9 cellular contexts compared by ENCODE assay signal in the genomic region with DNA sequence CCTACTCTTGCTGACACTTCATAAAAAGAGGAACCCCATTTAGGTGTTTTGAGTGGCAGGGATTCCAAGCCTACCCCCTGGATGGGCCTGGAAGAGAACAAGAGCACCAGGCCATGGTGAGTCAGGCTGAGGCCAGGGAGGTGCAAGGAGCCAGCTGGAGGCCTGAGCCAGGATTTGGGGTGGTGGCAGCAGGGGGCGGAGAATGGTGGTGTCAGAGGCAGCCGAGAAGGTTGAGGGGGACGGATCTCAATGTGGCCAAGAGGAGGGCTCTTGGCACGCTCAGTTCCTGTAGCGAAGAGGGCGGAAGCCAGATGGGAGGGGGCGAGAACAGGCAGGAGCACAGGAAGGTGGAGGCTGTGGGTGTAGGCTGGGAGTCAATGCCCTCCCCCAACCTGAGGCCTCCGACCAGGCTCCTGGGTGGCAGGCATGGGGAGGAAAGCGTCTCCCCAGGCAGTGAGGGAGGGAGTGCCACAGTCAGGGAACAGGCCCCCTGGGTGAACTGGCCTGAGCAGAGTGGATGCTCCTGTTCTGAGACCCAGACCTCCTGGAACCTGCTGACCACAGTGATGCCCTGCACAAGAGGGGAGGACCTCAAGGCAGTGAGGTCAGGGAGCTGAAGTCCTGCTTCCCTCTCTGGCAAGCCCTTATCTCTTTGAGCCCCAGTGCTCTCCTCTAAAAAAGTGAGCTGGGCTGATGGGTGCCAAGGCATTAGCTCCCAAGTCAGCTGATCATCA. TPM values are rescaled to one million over a fixed set of nuclear protein-coding genes. Genes with fewer than 3 reads are reported as not detected.
A peak's percentile ranks its signal among the peaks of the same experiment; 100 is the strongest.
DNase-seq lines count a peak whose midpoint lies in the region; ATAC-seq, FAIRE-seq and TF ChIP-seq lines count a peak whose summit lies in the region.
"Had no signal": no experiment of that assay in that cellular context is flagged by ENCODE, and none has a peak within 500 bp of the region (broad histone marks: within the 10 kb centered on the region; RNA-seq: fewer than 3 reads in every experiment).

No MANE protein-coding gene starts in this region.

- H3K9ac ChIP-seq in HepG2 (ENCODE audit: insufficient read depth, low read depth, low read length): no peak overlapping the region

- H3K4me1 ChIP-seq in HepG2 (ENCODE audit: insufficient read depth, low read length): peaks cover 32% of the 10 kb centered on the region

- H3K27me3 Mint-ChIP-seq in T-helper 2 cell treated with Interferon-gamma antibody and Interleukin-4, amounts not matched to agents 5 μg/mL and 100 μg/mL, for 36 hours (ENCODE audit: low read depth): peaks cover 33% of the 10 kb centered on the region

- no peak for TF ChIP-seq EP300 in HepG2 (IDR thresholded peaks at IDR 0.05; ENCODE audit: low read depth in 2 of 2, low read length in 2 of 2)
- TF ChIP-seq EP300 in HepG2 (CRISPR knock-in tag; IDR thresholded peaks at IDR 0.05; ENCODE audit: borderline replicate concordance): no peak

- no peak overlapping the region for H3K27ac Mint-ChIP-seq in T-helper 2 cell treated with Interferon-gamma antibody and Interleukin-4, amounts not matched to agents 5 μg/mL and 100 μg/mL, for 36 hours

- 88% methylated on average over 9 of the region's 9 CpGs for WGBS in HepG2 (ENCODE audit: low lambda C conversion rate)

- H2AFZ ChIP-seq in HepG2 (ENCODE audit: low read length): no peak overlapping the region

- DNase-seq in GM10266 (ENCODE audit: extremely low spot score) (peak; percentile 47), HepG2 (ENCODE audit: low spot score) (no peak), NCI-H1092 treated with DMSO at 0.1 percent for 48 hours (lab: John Stamatoyannopoulos, UW) (no peak), medulla oblongata (ENCODE audit: extremely low spot score) (no peak), Right ventricle myocardium superior (no peak)
- DNase-seq in T-helper 2 cell treated with Interferon-gamma antibody and Interleukin-4, amounts not matched to agents 5 μg/mL and 100 μg/mL, for 36 hours (ENCODE audit: low spot score): peak; percentile 10
- DNase-seq: colonic mucosa had no signal

- TF ChIP-seq CTCF in GM10266 (IDR thresholded peaks at IDR 0.05; ENCODE audit: control insufficient read depth, insufficient read depth, low read depth, missing control alignments): no peak
- TF ChIP-seq CTCF in HepG2 (CRISPR knock-in tag; IDR thresholded peaks at IDR 0.05): no peak

- no peak for TF ChIP-seq RAD21 in HepG2 (CRISPR knock-in tag; IDR thresholded peaks at IDR 0.05)

- CTCF ChIA-PET in HepG2 (lab: Yijun Ruan, JAX; ENCODE audit: low intra/inter-chr PET ratio, low total read pairs): no interaction called here

- TF ChIP-seq POLR2A in HepG2 (IDR thresholded peaks at IDR 0.05; ENCODE audit: insufficient read depth in 1 of 2, low read depth in 2 of 2, low read length in 2 of 2): no peak

- H3K9me3 ChIP-seq in HepG2 (ENCODE audit: low read length): no peaks in the 10 kb centered on the region
- H3K9me3 ChIP-seq: colonic mucosa had no signal

- no peak overlapping the region for H3K4me3 ChIP-seq in HepG2 (replicated peaks in 1 of 3; ENCODE audit: insufficient read depth in 1 of 3, low read depth in 2 of 3, low read length in 3 of 3)
- H3K4me3 ChIP-seq: colonic mucosa had no signal

- no TSS peak for BruUV-seq in HepG2 (replicated peaks; lab: Mats Ljungman, UMichigan)

- no peaks in the 10 kb centered on the region for H4K20me1 ChIP-seq in HepG2 (ENCODE audit: insufficient read depth, low read length)

- no peaks in the 10 kb centered on the region for H3K27me3 ChIP-seq in HepG2 (ENCODE audit: control insufficient read depth in 1 of 2, insufficient read depth in 2 of 2, low read length in 2 of 2)
- H3K27me3 ChIP-seq: colonic mucosa had no signal

- no peak overlapping the region for H3K4me2 ChIP-seq in HepG2 (ENCODE audit: low read depth, low read length)

- no peak for FAIRE-seq in HepG2 (lab: Jason Lieb, UNC)

- H3K4me3 Mint-ChIP-seq in T-helper 2 cell treated with Interferon-gamma antibody and Interleukin-4, amounts not matched to agents 5 μg/mL and 100 μg/mL, for 36 hours: peak overlapping the region; percentile 44

- POLR2A ChIA-PET in HepG2 (lab: Yijun Ruan, JAX): interaction anchor here (0.8 to 1.3 kb wide), 4 partner anchors 19 to 42 kb away, joined by 3 to 6 read pairs (median 3); partner anchors contain the start of gene SLC43A1

- no peaks in the 10 kb centered on the region for H3K79me2 ChIP-seq in HepG2 (ENCODE audit: insufficient read depth, low read length)

- in situ Hi-C loops in HepG2 (cut with HindIII; ENCODE audit: extremely low pct_ligation_motif_present, low pct_unique_long_range_greater_than_20kb): no loop called here

- intact Hi-C loops in HepG2 (cut with micrococcal nuclease; ENCODE audit: unreplicated experiment): no loop called here
- intact Hi-C loops in Right ventricle myocardium superior (cut with DNase I): no loop called here

- ATAC-seq in HG02938 (IDR thresholded peaks at IDR 0.05; ENCODE audit: unreplicated experiment): peak; percentile 48
- ATAC-seq in HepG2: peak; percentile 17
- ATAC-seq in Right ventricle myocardium superior (ENCODE audit: poor library complexity): no peak
- ATAC-seq in HG03280 (IDR thresholded peaks at IDR 0.05; ENCODE audit: unreplicated experiment): no peak

- H3K36me3 ChIP-seq in HepG2 (replicated peaks in 1 of 2; ENCODE audit: control insufficient read depth in 1 of 2, insufficient read depth in 2 of 2, low read length in 2 of 2): no peaks in the 10 kb centered on the region
- H3K36me3 ChIP-seq: colonic mucosa had no signal

- peaks cover 7% of the 10 kb centered on the region for H3K4me1 Mint-ChIP-seq in T-helper 2 cell treated with Interferon-gamma antibody and Interleukin-4, amounts not matched to agents 5 μg/mL and 100 μg/mL, for 36 hours (ENCODE audit: low read depth)

- no peaks in the 10 kb centered on the region for H3K9me3 Mint-ChIP-seq in T-helper 2 cell treated with Interferon-gamma antibody and Interleukin-4, amounts not matched to agents 5 μg/mL and 100 μg/mL, for 36 hours

- H3K27ac ChIP-seq in HepG2 (ENCODE audit: extremely low read length, insufficient read depth, low read length): no peak overlapping the region
- H3K27ac ChIP-seq: colonic mucosa had no signal

- H3K36me3 Mint-ChIP-seq in T-helper 2 cell treated with Interferon-gamma antibody and Interleukin-4, amounts not matched to agents 5 μg/mL and 100 μg/mL, for 36 hours (ENCODE audit: low read depth): no peaks in the 10 kb centered on the region

RNA-seq across cellular contexts. Expression of gene RTN4RL2, which starts 13.9 kb away (rescaled TPM):
- total RNA-seq in HepG2 (2016; rRNA removed; fragmentation: Illumina TruSeq; extraction: Trizol) (0.45 and 1.3 TPM in 2 replicates), Right ventricle myocardium superior (1.9 TPM)
- total RNA-seq in HepG2 (2016; cell fraction: cytosol; rRNA removed; fragmentation: Illumina TruSeq; extraction: Trizol; ENCODE audit: low read depth): 0.71 and 0.79 TPM in 2 replicates
- total RNA-seq in HepG2 (2016; cell fraction: insoluble cytoplasmic fraction; rRNA removed; fragmentation: Illumina TruSeq; extraction: Trizol): 0.42 and 0.91 TPM in 2 replicates
- total RNA-seq in HepG2 (2016; cell fraction: membrane; rRNA removed; fragmentation: Illumina TruSeq; extraction: Trizol): 1.1 and 1.2 TPM in 2 replicates
- total RNA-seq in HepG2 (2016; cell fraction: nucleus; rRNA removed; fragmentation: Illumina TruSeq; extraction: Trizol): 1.8 and 2.1 TPM in 2 replicates
- 4.3 and 8.4 TPM in 2 replicates for polyA plus RNA-seq in HepG2 (2011; rRNA removed)
- 3.6 and 3.9 TPM in 2 replicates for polyA plus RNA-seq in HepG2 (2011; cell fraction: cytosol; rRNA removed)
- polyA plus RNA-seq in HepG2 (2011; cell fraction: nucleus; rRNA removed): 10.4 and 14.9 TPM in 2 replicates
- polyA plus RNA-seq in HepG2 (2012): 14.7 and 15.9 TPM in 2 replicates
- 1.8 and 2.1 TPM in 2 replicates for polyA plus RNA-seq in HepG2 (2016; cell fraction: cytosol; fragmentation: Illumina TruSeq; extraction: Trizol; ENCODE audit: low read depth)
- polyA plus RNA-seq in HepG2 (2016; cell fraction: insoluble cytoplasmic fraction; fragmentation: Illumina TruSeq; extraction: Trizol; ENCODE audit: low read depth): 1.9 and 2.5 TPM in 2 replicates
- 2.8 and 3.5 TPM in 2 replicates for polyA plus RNA-seq in HepG2 (2016; cell fraction: membrane; fragmentation: Illumina TruSeq; extraction: Trizol; ENCODE audit: low read depth)
- polyA plus RNA-seq in HepG2 (2016; cell fraction: nucleus; fragmentation: Illumina TruSeq; extraction: Trizol; ENCODE audit: insufficient read depth, low read depth): 5.0 and 7.0 TPM in 2 replicates
- 0.72 and 4.8 TPM in 2 replicates for polyA minus RNA-seq in HepG2 (2011; rRNA and poly(A)+ RNA removed; ENCODE audit: low replicate concordance)
- 4.1 and 11.0 TPM in 2 replicates for polyA minus RNA-seq in HepG2 (2011; cell fraction: cytosol; rRNA and poly(A)+ RNA removed)
- 2.3 and 3.7 TPM in 2 replicates for polyA minus RNA-seq in HepG2 (2011; cell fraction: nucleus; rRNA and poly(A)+ RNA removed)

RNA-seq across cellular contexts. Expression of gene SLC43A1, which starts 41.3 kb away (rescaled TPM):
- total RNA-seq in HepG2 (2016; rRNA removed; fragmentation: Illumina TruSeq; extraction: Trizol) (40.0 and 72.3 TPM in 2 replicates), Right ventricle myocardium superior (5.4 TPM)
- 44.5 and 47.1 TPM in 2 replicates for total RNA-seq in HepG2 (2016; cell fraction: cytosol; rRNA removed; fragmentation: Illumina TruSeq; extraction: Trizol; ENCODE audit: low read depth)
- total RNA-seq in HepG2 (2016; cell fraction: insoluble cytoplasmic fraction; rRNA removed; fragmentation: Illumina TruSeq; extraction: Trizol): 32.3 and 72.1 TPM in 2 replicates
- total RNA-seq in HepG2 (2016; cell fraction: membrane; rRNA removed; fragmentation: Illumina TruSeq; extraction: Trizol): 63.3 and 69.6 TPM in 2 replicates
- total RNA-seq in HepG2 (2016; cell fraction: nucleus; rRNA removed; fragmentation: Illumina TruSeq; extraction: Trizol): 64.1 and 81.7 TPM in 2 replicates
- 87.6 and 124 TPM in 2 replicates for polyA plus RNA-seq in HepG2 (2011; rRNA removed)
- 96.8 and 105 TPM in 2 replicates for polyA plus RNA-seq in HepG2 (2011; cell fraction: cytosol; rRNA removed)
- polyA plus RNA-seq in HepG2 (2011; cell fraction: nucleus; rRNA removed): 190 and 210 TPM in 2 replicates
- 61.9 and 91.6 TPM in 2 replicates for polyA plus RNA-seq in HepG2 (2012)
- polyA plus RNA-seq in HepG2 (2016; cell fraction: cytosol; fragmentation: Illumina TruSeq; extraction: Trizol; ENCODE audit: low read depth): 41.6 and 44.0 TPM in 2 replicates
- polyA plus RNA-seq in HepG2 (2016; cell fraction: insoluble cytoplasmic fraction; fragmentation: Illumina TruSeq; extraction: Trizol; ENCODE audit: low read depth): 33.2 and 41.2 TPM in 2 replicates
- polyA plus RNA-seq in HepG2 (2016; cell fraction: membrane; fragmentation: Illumina TruSeq; extraction: Trizol; ENCODE audit: low read depth): 58.0 and 63.5 TPM in 2 replicates
- 111 TPM in 2 replicates for polyA plus RNA-seq in HepG2 (2016; cell fraction: nucleus; fragmentation: Illumina TruSeq; extraction: Trizol; ENCODE audit: insufficient read depth, low read depth)
- 1.5 and 247 TPM in 2 replicates for polyA minus RNA-seq in HepG2 (2011; rRNA and poly(A)+ RNA removed; ENCODE audit: low replicate concordance)
- 58.2 and 68.6 TPM in 2 replicates for polyA minus RNA-seq in HepG2 (2011; cell fraction: cytosol; rRNA and poly(A)+ RNA removed)
- polyA minus RNA-seq in HepG2 (2011; cell fraction: nucleus; rRNA and poly(A)+ RNA removed): 75.4 and 86.5 TPM in 2 replicates

RNA-seq across cellular contexts. Expression of gene SLC43A3, which starts 47.3 kb away (rescaled TPM):
- not detected in 2 replicates for total RNA-seq in HepG2 (2016; rRNA removed; fragmentation: Illumina TruSeq; extraction: Trizol)
- not detected in 2 replicates for total RNA-seq in HepG2 (2016; cell fraction: cytosol; rRNA removed; fragmentation: Illumina TruSeq; extraction: Trizol; ENCODE audit: low read depth)
- total RNA-seq in HepG2 (2016; cell fraction: insoluble cytoplasmic fraction; rRNA removed; fragmentation: Illumina TruSeq; extraction: Trizol): not detected in 2 replicates
- total RNA-seq in HepG2 (2016; cell fraction: membrane; rRNA removed; fragmentation: Illumina TruSeq; extraction: Trizol): not detected in 2 replicates
- 0.31 TPM in 1 of 2 replicates, not detected in the other for total RNA-seq in HepG2 (2016; cell fraction: nucleus; rRNA removed; fragmentation: Illumina TruSeq; extraction: Trizol)
- polyA plus RNA-seq in HepG2 (2011; rRNA removed): 2.6 and 4.2 TPM in 2 replicates
- 1.4 and 3.7 TPM in 2 replicates for polyA plus RNA-seq in HepG2 (2011; cell fraction: cytosol; rRNA removed)
- 3.4 and 4.2 TPM in 2 replicates for polyA plus RNA-seq in HepG2 (2011; cell fraction: nucleus; rRNA removed)
- 1.4 and 2.2 TPM in 2 replicates for polyA plus RNA-seq in HepG2 (2012)
- not detected in 2 replicates for polyA plus RNA-seq in HepG2 (2016; cell fraction: cytosol; fragmentation: Illumina TruSeq; extraction: Trizol; ENCODE audit: low read depth)
- polyA plus RNA-seq in HepG2 (2016; cell fraction: insoluble cytoplasmic fraction; fragmentation: Illumina TruSeq; extraction: Trizol; ENCODE audit: low read depth): not detected in 2 replicates
- not detected in 2 replicates for polyA plus RNA-seq in HepG2 (2016; cell fraction: membrane; fragmentation: Illumina TruSeq; extraction: Trizol; ENCODE audit: low read depth)
- polyA plus RNA-seq in HepG2 (2016; cell fraction: nucleus; fragmentation: Illumina TruSeq; extraction: Trizol; ENCODE audit: insufficient read depth, low read depth): not detected in 2 replicates
- polyA minus RNA-seq in HepG2 (2011; rRNA and poly(A)+ RNA removed; ENCODE audit: low replicate concordance): 1.7 and 3.0 TPM in 2 replicates
- 2.6 TPM in 1 of 2 replicates, not detected in the other for polyA minus RNA-seq in HepG2 (2011; cell fraction: cytosol; rRNA and poly(A)+ RNA removed)
- 1.4 and 2.9 TPM in 2 replicates for polyA minus RNA-seq in HepG2 (2011; cell fraction: nucleus; rRNA and poly(A)+ RNA removed)
- 20.0 TPM for total RNA-seq in Right ventricle myocardium superior

RNA-seq across cellular contexts. Expression of gene TIMM10, which starts 56.4 kb away (rescaled TPM):
- 82.2 and 103 TPM in 2 replicates for total RNA-seq in HepG2 (2016; rRNA removed; fragmentation: Illumina TruSeq; extraction: Trizol)
- total RNA-seq in HepG2 (2016; cell fraction: cytosol; rRNA removed; fragmentation: Illumina TruSeq; extraction: Trizol; ENCODE audit: low read depth): 40.9 and 52.7 TPM in 2 replicates
- 87.8 and 108 TPM in 2 replicates for total RNA-seq in HepG2 (2016; cell fraction: insoluble cytoplasmic fraction; rRNA removed; fragmentation: Illumina TruSeq; extraction: Trizol)
- total RNA-seq in HepG2 (2016; cell fraction: membrane; rRNA removed; fragmentation: Illumina TruSeq; extraction: Trizol): 48.0 and 65.2 TPM in 2 replicates
- 27.4 and 31.3 TPM in 2 replicates for total RNA-seq in HepG2 (2016; cell fraction: nucleus; rRNA removed; fragmentation: Illumina TruSeq; extraction: Trizol)
- polyA plus RNA-seq in HepG2 (2011; rRNA removed): 56.3 and 67.8 TPM in 2 replicates
- 81.8 and 94.3 TPM in 2 replicates for polyA plus RNA-seq in HepG2 (2011; cell fraction: cytosol; rRNA removed)
- 18.2 and 20.2 TPM in 2 replicates for polyA plus RNA-seq in HepG2 (2011; cell fraction: nucleus; rRNA removed)
- 46.7 and 55.3 TPM in 2 replicates for polyA plus RNA-seq in HepG2 (2012)
- 53.7 and 66.6 TPM in 2 replicates for polyA plus RNA-seq in HepG2 (2016; cell fraction: cytosol; fragmentation: Illumina TruSeq; extraction: Trizol; ENCODE audit: low read depth)
- 106 and 130 TPM in 2 replicates for polyA plus RNA-seq in HepG2 (2016; cell fraction: insoluble cytoplasmic fraction; fragmentation: Illumina TruSeq; extraction: Trizol; ENCODE audit: low read depth)
- polyA plus RNA-seq in HepG2 (2016; cell fraction: membrane; fragmentation: Illumina TruSeq; extraction: Trizol; ENCODE audit: low read depth): 52.5 and 68.9 TPM in 2 replicates
- 53.7 and 58.9 TPM in 2 replicates for polyA plus RNA-seq in HepG2 (2016; cell fraction: nucleus; fragmentation: Illumina TruSeq; extraction: Trizol; ENCODE audit: insufficient read depth, low read depth)
- polyA minus RNA-seq in HepG2 (2011; rRNA and poly(A)+ RNA removed; ENCODE audit: low replicate concordance): 28.3 and 58.4 TPM in 2 replicates
- 7.7 and 8.8 TPM in 2 replicates for polyA minus RNA-seq in HepG2 (2011; cell fraction: cytosol; rRNA and poly(A)+ RNA removed)
- polyA minus RNA-seq in HepG2 (2011; cell fraction: nucleus; rRNA and poly(A)+ RNA removed): 11.8 and 13.6 TPM in 2 replicates
- 64.8 TPM for total RNA-seq in Right ventricle myocardium superior

Comparison
In these comparisons a context has a peak if more than half of its experiments do, and no peak if none do; other contexts are left out.
1. DNase-seq: peak in GM10266 (single experiment) and T-helper 2 cell treated with Interferon-gamma antibody and Interleukin-4, amounts not matched to agents 5 μg/mL and 100 μg/mL, for 36 hours (single experiment); none in HepG2 (single experiment), NCI-H1092 treated with DMSO at 0.1 percent for 48 hours (single experiment), medulla oblongata (single experiment) and Right ventricle myocardium superior (single experiment).
2. ATAC-seq: peak in HG02938 (single experiment) and HepG2 (single experiment); none in Right ventricle myocardium superior (single experiment) and HG03280 (single experiment).
3. RNA of gene SLC43A3, which starts 47.3 kb away (total RNA-seq): 20.0 TPM in Right ventricle myocardium superior (single experiment); 0.31 TPM in HepG2; every median in the first group is over 10 times any median in the second.